9 cellular contexts compared by ENCODE assay signal in genomic region chr3:69199942-69200341, GRCh38.
A peak's percentile ranks its signal among the peaks of the same experiment; 100 is the strongest.
DNase-seq lines count a peak whose midpoint lies in the region; ATAC-seq and TF ChIP-seq lines count a peak whose summit lies in the region.
"Had no signal": no experiment of that assay in that cellular context is flagged by ENCODE, and none has a peak within 500 bp of the region (broad histone marks: within the 10 kb centered on the region; RNA-seq: fewer than 3 reads in every experiment).

No MANE protein-coding gene starts in this region.

- H3K9me3 ChIP-seq in T-helper 17 cell (ENCODE audit: control insufficient read depth, low read length, poor library complexity, severe bottlenecking) (no peaks in the 10 kb centered on the region), esophagus squamous epithelium (no peaks in the 10 kb centered on the region), psoas muscle (no peaks in the 10 kb centered on the region), OCI-LY7 (ENCODE audit: low read length) (no peaks in the 10 kb centered on the region)

- no peak for TF ChIP-seq POLR2A in esophagus squamous epithelium (IDR thresholded peaks at IDR 0.05)

- H3K27ac ChIP-seq in esophagus squamous epithelium: peak overlapping the region; percentile 70 to 90 (median 84)
- H3K27ac ChIP-seq in psoas muscle: peak overlapping the region; percentile 53
- no peak overlapping the region for H3K27ac ChIP-seq in OCI-LY7 (ENCODE audit: low read depth, low read length, poor library complexity, severe bottlenecking)

- in situ Hi-C loops in ACHN (cut with HindIII; ENCODE audit: low pct_ligation_motif_present, low pct_unique_long_range_greater_than_20kb, low sequenced_read_pairs): no loop called here

- H3K4me3 ChIP-seq in GM06990 (replicated peaks; ENCODE audit: low read depth, low read length) (peak overlapping the region; percentile 57; the same call in 1 of the 2 replicates), esophagus squamous epithelium (peak overlapping the region; percentile 30 to 68 (median 54)), psoas muscle (peak overlapping the region; percentile 62), OCI-LY7 (ENCODE audit: low read depth, low read length, poor library complexity, severe bottlenecking) (no peak overlapping the region)

- peaks cover 19% of the 10 kb centered on the region for H3K4me1 Mint-ChIP-seq in T-helper 17 cell

- intact Hi-C loops in esophagus squamous epithelium (cut with DNase I) (no loop called here), psoas muscle (cut with DNase I) (no loop called here), OCI-LY7 (cut with micrococcal nuclease; ENCODE audit: unreplicated experiment) (no loop called here)

- H3K27ac Mint-ChIP-seq in T-helper 17 cell: peak overlapping the region; percentile 98

- peaks cover 2% of the 10 kb centered on the region for H3K36me3 Mint-ChIP-seq in T-helper 17 cell (ENCODE audit: low read depth)

- CTCF ChIA-PET in OCI-LY7 (lab: Charles Lee; ENCODE audit: unreplicated experiment): no interaction called here

- no peaks in the 10 kb centered on the region for H3K27me3 Mint-ChIP-seq in T-helper 17 cell

- no peaks in the 10 kb centered on the region for H3K79me2 ChIP-seq in OCI-LY7 (ENCODE audit: insufficient read depth, low read depth, low read length)

- H3K4me3 Mint-ChIP-seq in T-helper 17 cell: peak overlapping the region; percentile 92
- H3K4me3 Mint-ChIP-seq: neural crest cell had no signal

- BruUV-seq in OCI-LY7 (replicated peaks; lab: Mats Ljungman, UMichigan): no TSS peak

- H3K27me3 ChIP-seq in GM06990 (replicated peaks; ENCODE audit: control insufficient read depth, insufficient read depth, low read length): no peaks in the 10 kb centered on the region
- H3K27me3 ChIP-seq in esophagus squamous epithelium: no peaks in the 10 kb centered on the region
- no peaks in the 10 kb centered on the region for H3K27me3 ChIP-seq in psoas muscle (ENCODE audit: insufficient read depth in 3 of 3, low read length in 2 of 3)

- H3K4me1 ChIP-seq in esophagus squamous epithelium: peaks cover 4 to 52% (median 4%) of the 10 kb centered on the region in 3 donors
- no peaks in the 10 kb centered on the region for H3K4me1 ChIP-seq in psoas muscle
- H3K4me1 ChIP-seq in OCI-LY7 (ENCODE audit: insufficient read depth, low read length, poor library complexity, severe bottlenecking): no peaks in the 10 kb centered on the region

- H3K36me3 ChIP-seq in GM06990 (ENCODE audit: control insufficient read depth, insufficient read depth, low read length) (no peaks in the 10 kb centered on the region), esophagus squamous epithelium (peaks cover 0 to 32% (median 0%) of the 10 kb centered on the region in 3 donors), psoas muscle (ENCODE audit: insufficient read depth in 1 of 2, low read depth in 1 of 2) (peaks cover 0 to 8% of the 10 kb centered on the region in 2 donors), OCI-LY7 (ENCODE audit: insufficient read depth, low read length) (no peaks in the 10 kb centered on the region)

- DNase-seq in GM06990 (ENCODE audit: extremely low read depth, insufficient read length) (no peak), T-helper 17 cell (no peak), esophagus squamous epithelium (lab: John Stamatoyannopoulos, UW) (no peak), psoas muscle (no peak), ACHN (no peak), OCI-LY7 (ENCODE audit: low spot score) (no peak)
- no peak for DNase-seq in stimulated activated CD4-positive, alpha-beta T cell treated with anti-CD3 and anti-CD28 coated beads, Interleukin-4, amount 100 ng/mL, for 1 hour

- H2AFZ ChIP-seq in OCI-LY7 (ENCODE audit: low read length): no peak overlapping the region

- POLR2A ChIA-PET in OCI-LY7 (lab: Charles Lee): no interaction called here

- ATAC-seq in T-helper 17 cell (peak; percentile 40), psoas muscle (peak in 1 of 4 donors; percentile 33), HG02588 (IDR thresholded peaks at IDR 0.05; ENCODE audit: unreplicated experiment) (no peak)

- H3K4me2 ChIP-seq in OCI-LY7 (ENCODE audit: low read length): no peak overlapping the region

- H4K20me1 ChIP-seq in OCI-LY7 (ENCODE audit: insufficient read depth, low read length): no peaks in the 10 kb centered on the region

- TF ChIP-seq CTCF in GM06990 (IDR thresholded peaks at IDR 0.05; ENCODE audit: insufficient read depth, low read length, poor library complexity, severe bottlenecking): no peak
- TF ChIP-seq CTCF in esophagus squamous epithelium (IDR thresholded peaks at IDR 0.05): no peak
- TF ChIP-seq CTCF in psoas muscle (IDR thresholded peaks at IDR 0.05): no peak
- TF ChIP-seq CTCF in OCI-LY7 (conservative IDR thresholded peaks at IDR 0.05; ENCODE audit: low read length): no peak

- no peaks in the 10 kb centered on the region for H3K9me2 ChIP-seq in OCI-LY7 (ENCODE audit: insufficient read depth, low read length)

- WGBS in esophagus squamous epithelium, 2 donors: 30 to 36% methylated on average over 6 of the region's 6 CpGs
- WGBS in psoas muscle, 3 donors: 63 to 66% (median 65%) methylated on average over 6 of the region's 6 CpGs
